Comparison of ENCODE assay signal across 12 cellular contexts in genomic region chr9:114322160-114322818, GRCh38. TPM values are rescaled to one million over a fixed set of nuclear protein-coding genes. Genes with fewer than 3 reads are reported as not detected.
"Had no signal": no experiment of that assay in that cellular context is flagged by ENCODE, and none has a peak within 500 bp of the region (broad histone marks: within the 10 kb centered on the region; RNA-seq: fewer than 3 reads in every experiment).

No MANE protein-coding gene starts in this region.

RNA-seq across cellular contexts. Expression of gene ORM1, which starts 0.6 kb away (rescaled TPM):
- total RNA-seq: activated CD8-positive, alpha-beta memory T cell treated with anti-CD3 and anti-CD28 coated beads, Interleukin-2, amount 10 ng/mL, durations not matched to agents 7 days and 5 days; activated CD8-positive, alpha-beta T cell treated with anti-CD3 and anti-CD28 coated beads, Interleukin-2, amount 10 ng/mL, durations not matched to agents 7 days and 5 days; activated naive CD8-positive, alpha-beta T cell treated with anti-CD3 and anti-CD28 coated beads for 36 hours; foreskin keratinocyte; left ventricle myocardium inferior; mammary epithelial cell; smooth muscle cell; T-helper 2 cell treated with Interferon-gamma antibody and Interleukin-4, amounts not matched to agents 100 ng/mL and 5 ng/mL, for 36 hours; transverse colon had no signal
- polyA plus RNA-seq: foreskin keratinocyte, immature natural killer cell, mammary epithelial cell had no signal

RNA-seq across cellular contexts. Expression of gene ORM2, which starts 7.4 kb away (rescaled TPM):
- total RNA-seq: activated CD8-positive, alpha-beta memory T cell treated with anti-CD3 and anti-CD28 coated beads, Interleukin-2, amount 10 ng/mL, durations not matched to agents 7 days and 5 days; activated CD8-positive, alpha-beta T cell treated with anti-CD3 and anti-CD28 coated beads, Interleukin-2, amount 10 ng/mL, durations not matched to agents 7 days and 5 days; activated naive CD8-positive, alpha-beta T cell treated with anti-CD3 and anti-CD28 coated beads for 36 hours; foreskin keratinocyte; heart left ventricle; left ventricle myocardium inferior; mammary epithelial cell; psoas muscle; smooth muscle cell; T-helper 2 cell treated with Interferon-gamma antibody and Interleukin-4, amounts not matched to agents 100 ng/mL and 5 ng/mL, for 36 hours; transverse colon had no signal
- polyA plus RNA-seq: foreskin keratinocyte, immature natural killer cell, mammary epithelial cell, smooth muscle cell had no signal
